ENCODE assay signal across 8 cellular contexts in the genomic region with DNA sequence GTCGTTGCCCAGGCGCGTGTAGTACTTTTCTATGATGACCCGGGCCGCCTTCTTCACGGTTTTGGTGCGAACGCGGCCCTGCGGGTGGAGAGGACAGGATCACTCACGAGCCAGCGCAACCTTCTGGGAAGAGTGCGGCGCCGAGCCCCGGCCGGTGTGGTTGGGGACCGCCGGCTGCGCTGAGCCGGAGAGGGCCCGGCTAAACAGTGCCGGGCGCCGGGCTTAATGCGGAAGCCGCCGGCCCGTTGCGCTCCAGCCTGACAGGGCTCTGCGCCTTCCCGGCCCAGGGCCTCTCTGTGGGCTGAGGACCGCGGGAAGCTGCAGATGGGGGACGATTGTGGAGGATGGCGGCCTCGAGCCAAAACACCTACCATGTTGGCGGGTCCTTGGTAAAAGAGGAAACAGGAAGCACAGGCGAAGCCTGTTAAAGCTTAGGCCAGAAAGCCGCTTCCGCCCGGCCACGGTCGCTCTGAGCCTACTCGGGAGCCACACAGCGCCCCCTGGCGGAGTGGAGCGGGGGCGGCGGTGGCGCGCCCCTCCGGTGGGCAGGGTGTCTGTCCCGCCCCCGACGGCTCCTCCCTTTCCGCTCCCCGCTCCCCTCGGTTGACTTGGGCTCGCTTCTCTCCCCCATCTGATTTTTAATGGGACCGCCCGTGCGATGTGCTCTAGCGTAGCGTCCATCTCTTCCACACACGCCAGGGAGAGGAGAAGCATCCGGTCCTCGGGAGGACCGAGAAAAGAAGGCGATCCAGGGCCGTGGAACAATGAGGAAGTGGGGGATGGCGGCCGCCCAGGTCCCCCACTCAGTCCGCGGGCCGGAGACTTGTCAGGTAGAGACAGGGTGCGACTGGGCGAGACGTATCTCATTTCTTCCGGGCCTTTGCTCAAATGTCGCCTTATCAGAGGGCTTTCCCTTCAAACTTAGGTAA. TPM values are rescaled to one million over a fixed set of nuclear protein-coding genes. Genes with fewer than 3 reads are reported as not detected.
A peak's percentile ranks its signal among the peaks of the same experiment; 100 is the strongest.
DNase-seq lines count a peak whose midpoint lies in the region; ATAC-seq and TF ChIP-seq lines count a peak whose summit lies in the region.

A gene (minus strand): TSS at position 403 of the 929 bp plus-strand sequence. CDS start 29 bp downstream, at position 374.

- peak within 1 kb of the TSS; percentile 97 for H3K4me3 ChIP-seq in HAP-1
- peak within 1 kb of the TSS; percentile 99 for H3K4me3 ChIP-seq in NB4 (ENCODE audit: low read depth, low read length)
- peak within 1 kb of the TSS; percentile 89 for H3K4me3 ChIP-seq in trophoblast cell (ENCODE audit: low read depth, low read length)
- H3K4me3 ChIP-seq in upper lobe of left lung: peak within 1 kb of the TSS; percentile 80 to 96 (median 85)

- peak; percentile 100 for DNase-seq in GM03348 (ENCODE audit: low spot score)
- DNase-seq in HAP-1 (ENCODE audit: low spot score in 2 of 2): peak; percentile 99 to 100
- peak; percentile 97 for DNase-seq in NB4 (ENCODE audit: low read depth)
- DNase-seq in activated effector memory CD4-positive, alpha-beta T cell treated with Interleukin-2 at 50 U/mL for 16 hours: peak; percentile 98
- DNase-seq in glomerular endothelial cell (ENCODE audit: extremely low read depth, low read depth, low spot score): peak; percentile 67
- peak; percentile 94 to 98 for DNase-seq in trophoblast cell
- DNase-seq in upper lobe of left lung: peak; percentile 97 to 99
- DNase-seq in NCI-H2196 treated with DMSO at 0.1 percent for 48 hours (lab: John Stamatoyannopoulos, UW; ENCODE audit: unreplicated experiment): no peak

- H3K4me1 ChIP-seq in HAP-1 (peaks cover 11% of the 10 kb centered on the region), trophoblast cell (ENCODE audit: control insufficient read depth in 1 of 2, insufficient read depth in 2 of 2, low read length in 2 of 2) (peaks cover 4 to 7% of the 10 kb centered on the region in 2 experiments), upper lobe of left lung (peaks cover 19 to 38% (median 24%) of the 10 kb centered on the region in 4 donors)

- TF ChIP-seq EP300 in upper lobe of left lung (IDR thresholded peaks at IDR 0.05): peak in 1 of 4 donors; percentile 46

- peak within 1 kb of the TSS; percentile 99 for H3K9ac ChIP-seq in trophoblast cell (ENCODE audit: low read length)

- peak within 1 kb of the TSS; percentile 85 for H4K8ac ChIP-seq in trophoblast cell (ENCODE audit: low read depth, low read length)

- in situ Hi-C loops in HAP-1 (cut with MboI; ENCODE audit: low sequenced_read_pairs): loop anchor here (25.0 kb wide), 1 partner anchor 153 kb away; no protein-coding TSS in a partner anchor

- peak within 1 kb of the TSS; percentile 60 for H4K12ac ChIP-seq in trophoblast cell (ENCODE audit: low read depth, low read length)

- H3K36me3 ChIP-seq in HAP-1 (replicated peaks): peaks cover 49% of the 10 kb centered on the region
- peaks cover 21 to 35% of the 10 kb centered on the region in 2 experiments for H3K36me3 ChIP-seq in trophoblast cell (ENCODE audit: control insufficient read depth in 1 of 2, insufficient read depth in 2 of 2, low read length in 2 of 2)
- peaks cover 22 to 36% (median 34%) of the 10 kb centered on the region in 4 donors for H3K36me3 ChIP-seq in upper lobe of left lung

- peak within 1 kb of the TSS; percentile 5 for H3K23ac ChIP-seq in trophoblast cell (ENCODE audit: low read length)

- H2BK120ac ChIP-seq in trophoblast cell (ENCODE audit: insufficient read depth, low read length, poor library complexity): peak within 1 kb of the TSS; percentile 34

- H3K27ac ChIP-seq in trophoblast cell (ENCODE audit: low read depth, low read length) (peak within 1 kb of the TSS; percentile 58), upper lobe of left lung (peak within 1 kb of the TSS; percentile 83 to 91 (median 90))

- H3K18ac ChIP-seq in trophoblast cell (ENCODE audit: low read length): peak within 1 kb of the TSS; percentile 79

- WGBS in trophoblast cell (ENCODE audit: extremely low coverage, insufficient coverage, insufficient read length): no CpG with 5 or more reads among the region's 81 CpGs
- WGBS in upper lobe of left lung, 2 donors: 0% methylated on average over 33 to 67 of the region's 81 CpGs

- H3K79me1 ChIP-seq in trophoblast cell (ENCODE audit: low read length): peaks cover 14% of the 10 kb centered on the region

- peak; percentile 96 for TF ChIP-seq POLR2A in NB4 (IDR thresholded peaks at IDR 0.05; ENCODE audit: extremely low read depth, insufficient read length)
- TF ChIP-seq POLR2A in upper lobe of left lung (IDR thresholded peaks at IDR 0.05): peak; percentile 10 to 91 (median 85)

- H3K14ac ChIP-seq in trophoblast cell (ENCODE audit: low read length): peak within 1 kb of the TSS; percentile 56

- H2AK5ac ChIP-seq in trophoblast cell (ENCODE audit: low read length): peak within 1 kb of the TSS; percentile 97

- peak within 1 kb of the TSS; percentile 77 for H4K91ac ChIP-seq in trophoblast cell (ENCODE audit: low read depth, low read length)

- peak within 1 kb of the TSS; percentile 33 for H2BK5ac ChIP-seq in trophoblast cell (ENCODE audit: low read depth, low read length, poor library complexity)

- peak within 1 kb of the TSS; percentile 68 for H2AFZ ChIP-seq in trophoblast cell (ENCODE audit: insufficient read depth, low read length, poor library complexity)

- H3K9me3 ChIP-seq in HAP-1: no peaks in the 10 kb centered on the region
- peaks cover 5% of the 10 kb centered on the region for H3K9me3 ChIP-seq in trophoblast cell (ENCODE audit: insufficient read depth, low read depth, low read length)
- no peaks in the 10 kb centered on the region for H3K9me3 ChIP-seq in upper lobe of left lung

- peaks cover 15% of the 10 kb centered on the region for H3K79me2 ChIP-seq in trophoblast cell (ENCODE audit: control insufficient read depth, insufficient read depth, low read length, poor library complexity)

- peak; percentile 99 for ATAC-seq in upper lobe of left lung (ENCODE audit: low FRiP score in 2 of 2)

- peak within 1 kb of the TSS; percentile 98 for H3K4ac ChIP-seq in trophoblast cell (ENCODE audit: low read depth, low read length)

- H3K27me3 ChIP-seq in HAP-1 (ENCODE audit: low read depth): no peaks in the 10 kb centered on the region
- no peaks in the 10 kb centered on the region for H3K27me3 ChIP-seq in trophoblast cell (ENCODE audit: insufficient read depth, low read length)
- no peaks in the 10 kb centered on the region for H3K27me3 ChIP-seq in upper lobe of left lung

- peak within 1 kb of the TSS; percentile 72 for H3K4me2 ChIP-seq in trophoblast cell (ENCODE audit: low read length)

- no peak within 1 kb of the TSS for H2BK12ac ChIP-seq in trophoblast cell (ENCODE audit: low read length)

- TF ChIP-seq CTCF in NB4 (IDR thresholded peaks at IDR 0.05; ENCODE audit: low read depth, low read length) (peak; percentile 90), upper lobe of left lung (IDR thresholded peaks at IDR 0.05) (peak; percentile 99 to 100 (median 99))

RNA-seq across cellular contexts. Expression of the gene that starts here (rescaled TPM):
- total RNA-seq in glomerular endothelial cell (1,446 and 3,005 TPM in 2 replicates), upper lobe of left lung (1,000 to 10,000 TPM in 4 of 6 donors, 100 to 1,000 TPM in 2; 299 to 1,601 (median 1,108) TPM)
- 2,884 and 3,138 TPM in 2 replicates for polyA plus RNA-seq in trophoblast cell (2013)
